In the genomic region with DNA sequence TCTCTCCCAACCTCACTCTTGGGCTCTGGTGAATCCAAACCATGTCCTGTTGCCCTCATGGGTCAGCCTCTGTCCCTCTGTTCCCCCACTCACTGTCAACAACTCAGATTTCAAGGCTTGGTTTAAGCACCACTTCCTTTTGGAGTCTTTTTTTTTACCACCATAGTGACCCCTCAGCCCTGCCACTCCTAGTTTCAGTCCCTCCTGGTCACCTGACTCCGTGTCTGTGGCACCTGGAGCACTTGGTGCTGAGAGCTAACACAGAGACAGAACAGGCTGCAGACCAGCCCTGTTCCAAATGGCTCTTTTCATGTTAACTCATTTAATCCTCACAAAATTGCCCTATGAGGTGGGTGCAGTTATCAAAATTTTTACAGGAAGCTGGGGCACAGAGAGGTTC, we compare ENCODE assay signal across 16 cellular contexts. TPM values are rescaled to one million over a fixed set of nuclear protein-coding genes. Genes with fewer than 3 reads are reported as not detected.
A peak's percentile ranks its signal among the peaks of the same experiment; 100 is the strongest.
DNase-seq lines count a peak whose midpoint lies in the region; ATAC-seq lines count a peak whose summit lies in the region.
"Had no signal": no experiment of that assay in that cellular context is flagged by ENCODE, and none has a peak within 500 bp of the region (broad histone marks: within the 10 kb centered on the region; RNA-seq: fewer than 3 reads in every experiment).

No MANE protein-coding gene starts in this region.

- peak overlapping the region; percentile 98 for H3K27ac Mint-ChIP-seq in activated CD4-positive, alpha-beta T cell treated with anti-CD3 and anti-CD28 coated beads for 36 hours
- H3K27ac Mint-ChIP-seq in IgD-negative memory B cell, result peak overlapping the region; percentile 1 to 96 (median 83)
- H3K27ac Mint-ChIP-seq in activated T-helper 1 cell treated with anti-CD3 and anti-CD28 coated beads, Interleukin-12 subunit alpha, Interleukin-12 subunit beta, Interleukin-2, Interleukin-4 antibody, amounts not matched to agents 30 ng/mL and 10 ng/mL and 1 ng/mL, durations not matched to agents 14 hours and 24 hours and 36 hours, result peak overlapping the region; percentile 97
- peak overlapping the region; percentile 17 to 97 (median 75) for H3K27ac Mint-ChIP-seq in naive thymus-derived CD4-positive, alpha-beta T cell

- peak overlapping the region; percentile 11 for H3K4me3 Mint-ChIP-seq in activated CD4-positive, alpha-beta T cell treated with anti-CD3 and anti-CD28 coated beads for 36 hours
- H3K4me3 Mint-ChIP-seq in IgD-negative memory B cell, result peak overlapping the region; percentile 27 to 93 (median 67)
- H3K4me3 Mint-ChIP-seq in activated T-helper 1 cell treated with anti-CD3 and anti-CD28 coated beads, Interleukin-12 subunit alpha, Interleukin-12 subunit beta, Interleukin-2, Interleukin-4 antibody, amounts not matched to agents 30 ng/mL and 10 ng/mL and 1 ng/mL, durations not matched to agents 14 hours and 24 hours and 36 hours, result peak overlapping the region; percentile 53
- peak overlapping the region in 8 of 10 donors; percentile 6 to 95 (median 64) for H3K4me3 Mint-ChIP-seq in naive thymus-derived CD4-positive, alpha-beta T cell

- no peak for ATAC-seq in activated CD4-positive, alpha-beta T cell treated with anti-CD3 and anti-CD28 coated beads for 36 hours
- ATAC-seq in naive thymus-derived CD4-positive, alpha-beta T cell, result no peak
- ATAC-seq in GM19455 (IDR thresholded peaks at IDR 0.05; ENCODE audit: unreplicated experiment), result no peak
- no peak for ATAC-seq in HG02840 (IDR thresholded peaks at IDR 0.05; ENCODE audit: low FRiP score, unreplicated experiment)
- ATAC-seq in HG03139 (IDR thresholded peaks at IDR 0.05; ENCODE audit: unreplicated experiment), result no peak
- ATAC-seq: Right ventricle myocardium inferior had no signal

- H3K36me3 ChIP-seq in naive thymus-derived CD4-positive, alpha-beta T cell (ENCODE audit: control insufficient read depth in 2 of 3, insufficient read depth in 3 of 3, low read length in 3 of 3), result no peaks in the 10 kb centered on the region

- H3K4me1 Mint-ChIP-seq in activated CD4-positive, alpha-beta T cell treated with anti-CD3 and anti-CD28 coated beads for 36 hours, result peaks cover 84% of the 10 kb centered on the region
- peaks cover 30 to 57% (median 47%) of the 10 kb centered on the region in 3 donors for H3K4me1 Mint-ChIP-seq in IgD-negative memory B cell
- peaks cover 84% of the 10 kb centered on the region for H3K4me1 Mint-ChIP-seq in activated T-helper 1 cell treated with anti-CD3 and anti-CD28 coated beads, Interleukin-12 subunit alpha, Interleukin-12 subunit beta, Interleukin-2, Interleukin-4 antibody, amounts not matched to agents 30 ng/mL and 10 ng/mL and 1 ng/mL, durations not matched to agents 14 hours and 24 hours and 36 hours (ENCODE audit: low read depth)
- H3K4me1 Mint-ChIP-seq in naive thymus-derived CD4-positive, alpha-beta T cell, result peaks cover 37 to 62% (median 50%) of the 10 kb centered on the region in 7 donors

- peaks cover 43 to 47% of the 10 kb centered on the region in 2 donors for H3K4me1 ChIP-seq in naive thymus-derived CD4-positive, alpha-beta T cell (ENCODE audit: control insufficient read depth in 2 of 2, insufficient read depth in 2 of 2, low read length in 2 of 2)

- no peak overlapping the region for H3K27ac ChIP-seq in naive thymus-derived CD4-positive, alpha-beta T cell (ENCODE audit: low read depth, low read length)

- CTCF ChIA-PET in activated CD4-positive, alpha-beta T cell treated with anti-CD3 and anti-CD28 coated beads for 36 hours (lab: Charles Lee), result interaction anchor here (0.6 kb wide), 1 partner anchor 151 kb away, joined by 3 read pairs; no protein-coding TSS in a partner anchor
- CTCF ChIA-PET in naive thymus-derived CD4-positive, alpha-beta T cell (lab: Charles Lee), result no interaction called here

- no peaks in the 10 kb centered on the region for H3K9me3 Mint-ChIP-seq in activated CD4-positive, alpha-beta T cell treated with anti-CD3 and anti-CD28 coated beads for 36 hours (ENCODE audit: low read depth)
- no peaks in the 10 kb centered on the region for H3K9me3 Mint-ChIP-seq in IgD-negative memory B cell
- H3K9me3 Mint-ChIP-seq in activated T-helper 1 cell treated with anti-CD3 and anti-CD28 coated beads, Interleukin-12 subunit alpha, Interleukin-12 subunit beta, Interleukin-2, Interleukin-4 antibody, amounts not matched to agents 30 ng/mL and 10 ng/mL and 1 ng/mL, durations not matched to agents 14 hours and 24 hours and 36 hours, result no peaks in the 10 kb centered on the region
- peaks cover 0 to 2% (median 0%) of the 10 kb centered on the region in 11 donors for H3K9me3 Mint-ChIP-seq in naive thymus-derived CD4-positive, alpha-beta T cell

- no peaks in the 10 kb centered on the region for H3K27me3 ChIP-seq in naive thymus-derived CD4-positive, alpha-beta T cell (ENCODE audit: control insufficient read depth in 2 of 2, insufficient read depth in 2 of 2, low read length in 2 of 2)

- H3K9me3 ChIP-seq in naive thymus-derived CD4-positive, alpha-beta T cell (ENCODE audit: control insufficient read depth in 2 of 3, low read length in 3 of 3), result no peaks in the 10 kb centered on the region

- POLR2A ChIA-PET in activated CD4-positive, alpha-beta T cell treated with anti-CD3 and anti-CD28 coated beads for 36 hours (lab: Charles Lee), result no interaction called here
- POLR2A ChIA-PET in naive thymus-derived CD4-positive, alpha-beta T cell (lab: Charles Lee), result no interaction called here

- no peaks in the 10 kb centered on the region for H3K36me3 Mint-ChIP-seq in activated CD4-positive, alpha-beta T cell treated with anti-CD3 and anti-CD28 coated beads for 36 hours (ENCODE audit: low read depth)
- no peaks in the 10 kb centered on the region for H3K36me3 Mint-ChIP-seq in IgD-negative memory B cell
- H3K36me3 Mint-ChIP-seq in activated T-helper 1 cell treated with anti-CD3 and anti-CD28 coated beads, Interleukin-12 subunit alpha, Interleukin-12 subunit beta, Interleukin-2, Interleukin-4 antibody, amounts not matched to agents 30 ng/mL and 10 ng/mL and 1 ng/mL, durations not matched to agents 14 hours and 24 hours and 36 hours (ENCODE audit: low read depth), result peaks cover 3% of the 10 kb centered on the region
- H3K36me3 Mint-ChIP-seq in naive thymus-derived CD4-positive, alpha-beta T cell, result no peaks in the 10 kb centered on the region

- no peaks in the 10 kb centered on the region for H3K27me3 Mint-ChIP-seq in activated CD4-positive, alpha-beta T cell treated with anti-CD3 and anti-CD28 coated beads for 36 hours
- peaks cover 13% of the 10 kb centered on the region for H3K27me3 Mint-ChIP-seq in IgD-negative memory B cell
- H3K27me3 Mint-ChIP-seq in activated T-helper 1 cell treated with anti-CD3 and anti-CD28 coated beads, Interleukin-12 subunit alpha, Interleukin-12 subunit beta, Interleukin-2, Interleukin-4 antibody, amounts not matched to agents 30 ng/mL and 10 ng/mL and 1 ng/mL, durations not matched to agents 14 hours and 24 hours and 36 hours (ENCODE audit: insufficient read depth), result no peaks in the 10 kb centered on the region
- H3K27me3 Mint-ChIP-seq in naive thymus-derived CD4-positive, alpha-beta T cell, result no peaks in the 10 kb centered on the region

- intact Hi-C loops in activated CD4-positive, alpha-beta T cell treated with anti-CD3 and anti-CD28 coated beads for 36 hours (cut with DNase I, micrococcal nuclease), result no loop called here
- intact Hi-C loops in activated T-helper 1 cell treated with anti-CD3 and anti-CD28 coated beads, Interleukin-12 subunit alpha, Interleukin-12 subunit beta, Interleukin-2, Interleukin-4 antibody, amounts not matched to agents 30 ng/mL and 10 ng/mL and 1 ng/mL, durations not matched to agents 14 hours and 24 hours and 36 hours (cut with micrococcal nuclease), result no loop called here
- intact Hi-C loops in naive thymus-derived CD4-positive, alpha-beta T cell (cut with micrococcal nuclease), result loop anchor here in 1 of 2 donors (5.0 kb wide), 1 partner anchor 54 kb away; no protein-coding TSS in a partner anchor

- no peak for DNase-seq in activated CD4-positive, alpha-beta T cell treated with anti-CD3 and anti-CD28 coated beads for 36 hours
- no peak for DNase-seq in activated CD4-positive, alpha-beta T cell treated with anti-CD3 and anti-CD28 coated beads, Interleukin-2, amount 50 U/mL, for 4 hours
- DNase-seq in activated T-helper 1 cell treated with anti-CD3 and anti-CD28 coated beads, Interleukin-12 subunit alpha, Interleukin-12 subunit beta, Interleukin-2, Interleukin-4 antibody, amounts not matched to agents 30 ng/mL and 10 ng/mL and 1 ng/mL, durations not matched to agents 14 hours and 24 hours and 36 hours (ENCODE audit: low spot score), result no peak
- DNase-seq in naive thymus-derived CD4-positive, alpha-beta T cell, result no peak
- DNase-seq: activated CD8-positive, alpha-beta memory T cell treated with anti-CD3 and anti-CD28 coated beads, Interleukin-2, amount 50 U/mL, for 4 hours; dermis blood vessel endothelial cell; GOT3; NCI-H1694 treated with DMSO at 0.1 percent for 48 hours; NCI-H526 treated with DMSO at 0.1 percent for 48 hours; substantia nigra had no signal

- H3K4me3 ChIP-seq in naive thymus-derived CD4-positive, alpha-beta T cell (ENCODE audit: low read length), result no peak overlapping the region
- H3K4me3 ChIP-seq: skin epidermis had no signal

RNA-seq across cellular contexts. Expression of a gene that starts 53.6 kb away (rescaled TPM):
- total RNA-seq in activated CD4-positive, alpha-beta T cell treated with anti-CD3 and anti-CD28 coated beads for 36 hours, result 10 to 100 TPM; 44.2 to 56.7 TPM
- 20.4 TPM for polyA plus RNA-seq in IgD-negative memory B cell
- total RNA-seq in activated T-helper 1 cell treated with anti-CD3 and anti-CD28 coated beads, Interleukin-12 subunit alpha, Interleukin-12 subunit beta, Interleukin-2, Interleukin-4 antibody, amounts not matched to agents 30 ng/mL and 10 ng/mL and 1 ng/mL, durations not matched to agents 14 hours and 24 hours and 36 hours, result 47.8 and 48.0 TPM in 2 replicates
- total RNA-seq in naive thymus-derived CD4-positive, alpha-beta T cell, result 10 to 100 TPM; 34.4 to 43.1 (median 40.1) TPM
- polyA plus RNA-seq in naive thymus-derived CD4-positive, alpha-beta T cell, result 10 to 100 TPM; 16.1 to 20.1 TPM

Comparison
In these comparisons a context has a peak if more than half of its experiments do, and no peak if none do; other contexts are left out.
1. H3K4me3 Mint-ChIP-seq: peak in every context shown above with its lines; median percentile 67 in IgD-negative memory B cell; 64 in naive thymus-derived CD4-positive, alpha-beta T cell; 53 in activated T-helper 1 cell treated with anti-CD3 and anti-CD28 coated beads, Interleukin-12 subunit alpha, Interleukin-12 subunit beta, Interleukin-2, Interleukin-4 antibody, amounts not matched to agents 30 ng/mL and 10 ng/mL and 1 ng/mL, durations not matched to agents 14 hours and 24 hours and 36 hours; 11 in activated CD4-positive, alpha-beta T cell treated with anti-CD3 and anti-CD28 coated beads for 36 hours.